Comparison of ENCODE assay signal across 33 cellular contexts in the genomic region with DNA sequence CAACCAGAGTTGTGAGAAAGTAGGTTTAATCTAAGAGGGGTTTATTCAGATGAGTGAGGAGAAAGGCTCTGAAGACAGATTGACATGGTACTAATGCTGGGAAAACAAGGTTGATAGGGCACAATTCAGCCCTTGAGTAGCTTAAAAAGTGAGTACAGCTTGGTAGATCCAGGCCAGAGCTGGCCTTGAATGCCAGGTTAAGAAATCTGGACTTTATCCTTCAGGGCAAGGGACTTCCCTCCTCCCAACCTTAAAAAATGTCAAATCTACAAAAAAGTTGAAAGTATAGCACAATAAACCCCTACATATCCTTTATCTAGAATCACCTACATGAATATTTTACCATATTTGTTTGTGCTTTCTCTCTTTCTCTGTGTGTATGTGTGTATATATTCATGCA. TPM values are rescaled to one million over a fixed set of nuclear protein-coding genes. Genes with fewer than 3 reads are reported as not detected.
"Had no signal": no experiment of that assay in that cellular context is flagged by ENCODE, and none has a peak within 500 bp of the region (broad histone marks: within the 10 kb centered on the region; RNA-seq: fewer than 3 reads in every experiment).

No MANE protein-coding gene starts in this region.

- H3K36me3 Mint-ChIP-seq: activated CD4-positive, alpha-beta memory T cell treated with anti-CD3 and anti-CD28 coated beads for 36 hours; activated naive CD4-positive, alpha-beta T cell treated with anti-CD3 and anti-CD28 coated beads, Interleukin-2, amount 10 ng/mL, durations not matched to agents 7 days and 5 days; activated naive CD4-positive, alpha-beta T cell treated with anti-CD3 and anti-CD28 coated beads, Interleukin-2, amount 50 U/mL, for 24 hours; activated naive CD8-positive, alpha-beta T cell; activated naive CD8-positive, alpha-beta T cell treated with anti-CD3 and anti-CD28 coated beads, Interleukin-2, amount 10 ng/mL, durations not matched to agents 7 days and 5 days; brain; T-cell had no signal

- ATAC-seq: activated CD8-positive, alpha-beta T cell treated with anti-CD3 and anti-CD28 coated beads for 36 hours; activated naive CD8-positive, alpha-beta T cell treated with anti-CD3 and anti-CD28 coated beads, Interleukin-2, amount 50 U/mL, for 24 hours; T-cell had no signal

- H3K4me3 ChIP-seq: ascending aorta, breast epithelium had no signal

- H3K27me3 ChIP-seq: ascending aorta, breast epithelium had no signal

- H3K9me3 ChIP-seq: ascending aorta, breast epithelium had no signal

- H3K27ac ChIP-seq: ascending aorta, breast epithelium, VCaP had no signal

- H3K4me1 Mint-ChIP-seq: activated B cell treated with CpG ODN at 0.5 μM for 24 hours; activated CD4-positive, alpha-beta T cell treated with anti-CD3 and anti-CD28 coated beads, Interleukin-2, amount 10 ng/mL, durations not matched to agents 24 days and 14 days; activated naive CD4-positive, alpha-beta T cell treated with anti-CD3 and anti-CD28 coated beads, Interleukin-2, amount 10 ng/mL, durations not matched to agents 7 days and 5 days; activated naive CD4-positive, alpha-beta T cell treated with anti-CD3 and anti-CD28 coated beads, Interleukin-2, amount 50 U/mL, for 24 hours; activated naive CD8-positive, alpha-beta T cell treated with anti-CD3 and anti-CD28 coated beads, Interleukin-2, amount 10 ng/mL, durations not matched to agents 7 days and 5 days; activated naive CD8-positive, alpha-beta T cell treated with anti-CD3 and anti-CD28 coated beads, Interleukin-2, amount 50 U/mL, for 24 hours; brain; T-cell had no signal

- H3K4me3 Mint-ChIP-seq: activated B cell treated with CpG ODN at 0.5 μM for 24 hours; activated CD4-positive, alpha-beta memory T cell treated with anti-CD3 and anti-CD28 coated beads for 36 hours; activated CD4-positive, alpha-beta T cell treated with anti-CD3 and anti-CD28 coated beads, Interleukin-2, amount 10 ng/mL, durations not matched to agents 24 days and 14 days; activated CD8-positive, alpha-beta T cell treated with anti-CD3 and anti-CD28 coated beads for 36 hours; activated naive CD4-positive, alpha-beta T cell treated with anti-CD3 and anti-CD28 coated beads, Interleukin-2, amount 10 ng/mL, durations not matched to agents 7 days and 5 days; activated naive CD4-positive, alpha-beta T cell treated with anti-CD3 and anti-CD28 coated beads, Interleukin-2, amount 50 U/mL, for 24 hours; activated naive CD8-positive, alpha-beta T cell; activated naive CD8-positive, alpha-beta T cell treated with anti-CD3 and anti-CD28 coated beads, Interleukin-2, amount 10 ng/mL, durations not matched to agents 7 days and 5 days; activated naive CD8-positive, alpha-beta T cell treated with anti-CD3 and anti-CD28 coated beads, Interleukin-2, amount 50 U/mL, for 24 hours; activated T-cell treated with anti-CD3 and anti-CD28 coated beads, Interleukin-2, amount 50 U/mL, for 24 hours; brain; T-cell; T-helper 2 cell treated with Interferon-gamma antibody and Interleukin-4, amounts not matched to agents 5 μg/mL and 100 μg/mL, for 36 hours had no signal

- H3K4me1 ChIP-seq: ascending aorta, breast epithelium had no signal

- H3K27ac Mint-ChIP-seq: activated B cell treated with CpG ODN at 0.5 μM for 24 hours; activated CD4-positive, alpha-beta memory T cell treated with anti-CD3 and anti-CD28 coated beads for 36 hours; activated CD4-positive, alpha-beta T cell treated with anti-CD3 and anti-CD28 coated beads, Interleukin-2, amount 10 ng/mL, durations not matched to agents 24 days and 14 days; activated CD8-positive, alpha-beta T cell treated with anti-CD3 and anti-CD28 coated beads for 36 hours; activated naive CD4-positive, alpha-beta T cell treated with anti-CD3 and anti-CD28 coated beads, Interleukin-2, amount 10 ng/mL, durations not matched to agents 7 days and 5 days; activated naive CD4-positive, alpha-beta T cell treated with anti-CD3 and anti-CD28 coated beads, Interleukin-2, amount 50 U/mL, for 24 hours; activated naive CD8-positive, alpha-beta T cell; activated naive CD8-positive, alpha-beta T cell treated with anti-CD3 and anti-CD28 coated beads, Interleukin-2, amount 10 ng/mL, durations not matched to agents 7 days and 5 days; activated naive CD8-positive, alpha-beta T cell treated with anti-CD3 and anti-CD28 coated beads, Interleukin-2, amount 50 U/mL, for 24 hours; activated T-cell treated with anti-CD3 and anti-CD28 coated beads, Interleukin-2, amount 50 U/mL, for 24 hours; activated T-helper 2 cell treated with anti-CD3 and anti-CD28 coated beads, Interferon-gamma antibody, Interleukin-2, Interleukin-4, amounts not matched to agents 10 μg/mL and 5 μg/mL and 100 μg/mL, durations not matched to agents 14 hours and 24 hours and 36 hours; brain; T-cell; T-helper 2 cell treated with Interferon-gamma antibody and Interleukin-4, amounts not matched to agents 5 μg/mL and 100 μg/mL, for 36 hours had no signal

- H3K36me3 ChIP-seq: ascending aorta, breast epithelium had no signal

- H3K27me3 Mint-ChIP-seq: activated naive CD8-positive, alpha-beta T cell treated with anti-CD3 and anti-CD28 coated beads, Interleukin-2, amount 50 U/mL, for 24 hours had no signal

- H3K9me3 Mint-ChIP-seq: activated B cell treated with CpG ODN at 0.5 μM for 24 hours; activated CD4-positive, alpha-beta memory T cell treated with anti-CD3 and anti-CD28 coated beads for 36 hours; activated CD4-positive, alpha-beta T cell treated with anti-CD3 and anti-CD28 coated beads, Interleukin-2, amount 10 ng/mL, durations not matched to agents 24 days and 14 days; activated CD8-positive, alpha-beta T cell treated with anti-CD3 and anti-CD28 coated beads for 36 hours; activated naive CD4-positive, alpha-beta T cell treated with anti-CD3 and anti-CD28 coated beads, Interleukin-2, amount 10 ng/mL, durations not matched to agents 7 days and 5 days; activated naive CD4-positive, alpha-beta T cell treated with anti-CD3 and anti-CD28 coated beads, Interleukin-2, amount 50 U/mL, for 24 hours; activated naive CD8-positive, alpha-beta T cell treated with anti-CD3 and anti-CD28 coated beads, Interleukin-2, amount 10 ng/mL, durations not matched to agents 7 days and 5 days; activated naive CD8-positive, alpha-beta T cell treated with anti-CD3 and anti-CD28 coated beads, Interleukin-2, amount 50 U/mL, for 24 hours; activated T-cell treated with anti-CD3 and anti-CD28 coated beads, Interleukin-2, amount 50 U/mL, for 24 hours; activated T-helper 2 cell treated with anti-CD3 and anti-CD28 coated beads, Interferon-gamma antibody, Interleukin-2, Interleukin-4, amounts not matched to agents 10 μg/mL and 5 μg/mL and 100 μg/mL, durations not matched to agents 14 hours and 24 hours and 36 hours; T-cell; T-helper 2 cell treated with Interferon-gamma antibody and Interleukin-4, amounts not matched to agents 5 μg/mL and 100 μg/mL, for 36 hours had no signal

- DNase-seq: activated B cell treated with CpG ODN at 0.5 μM for 24 hours; activated CD4-positive, alpha-beta memory T cell treated with anti-CD3 and anti-CD28 coated beads for 36 hours; activated CD4-positive, alpha-beta T cell treated with anti-CD3 and anti-CD28 coated beads for 4 hours; activated CD4-positive, alpha-beta T cell treated with anti-CD3 and anti-CD28 coated beads, Interleukin-2, amount 10 ng/mL, durations not matched to agents 24 days and 14 days; activated CD4-positive, alpha-beta T cell treated with anti-CD3 and anti-CD28 coated beads, Interleukin-2, amount 50 U/mL, for 1 hour; activated CD4-positive, alpha-beta T cell treated with anti-CD3 and anti-CD28 coated beads, Interleukin-2, amount 50 U/mL, for 4 hours; activated CD4-positive, CD25-positive, alpha-beta regulatory T cell treated with anti-CD3 and anti-CD28 coated beads, Interleukin-2, amount 50 U/mL, for 72 hours; activated CD8-positive, alpha-beta memory T cell treated with anti-CD3 and anti-CD28 coated beads, Interleukin-2, amount 50 U/mL, for 48 hours; activated CD8-positive, alpha-beta T cell treated with anti-CD3 and anti-CD28 coated beads for 36 hours; activated effector memory CD4-positive, alpha-beta T cell treated with Interleukin-2 at 50 U/mL for 16 hours; activated gamma-delta T cell; activated naive CD4-positive, alpha-beta T cell treated with anti-CD3 and anti-CD28 coated beads, Interleukin-2, amount 10 ng/mL, durations not matched to agents 7 days and 5 days; activated naive CD4-positive, alpha-beta T cell treated with Interleukin-2 at 50 U/mL for 16 hours; activated naive CD8-positive, alpha-beta T cell treated with anti-CD3 and anti-CD28 coated beads, Interleukin-2, amount 10 ng/mL, durations not matched to agents 7 days and 5 days; activated naive CD8-positive, alpha-beta T cell treated with anti-CD3 and anti-CD28 coated beads, Interleukin-2, amount 50 U/mL, for 24 hours; activated T-cell treated with anti-CD3 and anti-CD28 coated beads, Interleukin-2, amount 50 U/mL, for 24 hours; activated T-cell treated with anti-CD3 and anti-CD28 coated beads, Interleukin-2, amount 50 U/mL, for 48 hours; amygdala; anterior cingulate cortex; central memory CD4-positive, alpha-beta T cell; T-cell; T-helper 2 cell; T-helper 9 cell had no signal

RNA-seq across cellular contexts. Expression of a gene that starts 7.9 kb away (rescaled TPM):
- total RNA-seq: activated B cell treated with CpG ODN at 0.5 μM for 24 hours; activated CD4-positive, alpha-beta memory T cell treated with anti-CD3 and anti-CD28 coated beads for 36 hours; activated CD4-positive, alpha-beta T cell treated with anti-CD3 and anti-CD28 coated beads, Interleukin-2, amount 10 ng/mL, durations not matched to agents 24 days and 14 days; activated CD8-positive, alpha-beta memory T cell treated with anti-CD3 and anti-CD28 coated beads for 36 hours; activated CD8-positive, alpha-beta T cell treated with anti-CD3 and anti-CD28 coated beads for 36 hours; activated naive CD8-positive, alpha-beta T cell treated with anti-CD3 and anti-CD28 coated beads, Interleukin-2, amount 10 ng/mL, durations not matched to agents 7 days and 5 days; activated T-helper 2 cell treated with anti-CD3 and anti-CD28 coated beads, Interferon-gamma antibody, Interleukin-2, Interleukin-4, amounts not matched to agents 10 μg/mL and 5 μg/mL and 100 μg/mL, durations not matched to agents 14 hours and 24 hours and 36 hours; T-cell; T-helper 1 cell treated with Interleukin-12 subunit alpha and Interleukin-12 subunit beta and Interleukin-4 antibody, amounts not matched to agents 30 ng/mL and 1 ng/mL, for 36 hours had no signal

RNA-seq across cellular contexts. Expression of a gene that starts 51.9 kb away (rescaled TPM):
- total RNA-seq: activated B cell treated with CpG ODN at 0.5 μM for 24 hours; activated CD8-positive, alpha-beta memory T cell treated with anti-CD3 and anti-CD28 coated beads for 36 hours; activated CD8-positive, alpha-beta T cell treated with anti-CD3 and anti-CD28 coated beads for 36 hours; activated naive CD8-positive, alpha-beta T cell treated with anti-CD3 and anti-CD28 coated beads, Interleukin-2, amount 10 ng/mL, durations not matched to agents 7 days and 5 days; activated T-helper 2 cell treated with anti-CD3 and anti-CD28 coated beads, Interferon-gamma antibody, Interleukin-2, Interleukin-4, amounts not matched to agents 10 μg/mL and 5 μg/mL and 100 μg/mL, durations not matched to agents 14 hours and 24 hours and 36 hours had no signal
